ENCODE assay signal across 1 cellular context in the genomic region with DNA sequence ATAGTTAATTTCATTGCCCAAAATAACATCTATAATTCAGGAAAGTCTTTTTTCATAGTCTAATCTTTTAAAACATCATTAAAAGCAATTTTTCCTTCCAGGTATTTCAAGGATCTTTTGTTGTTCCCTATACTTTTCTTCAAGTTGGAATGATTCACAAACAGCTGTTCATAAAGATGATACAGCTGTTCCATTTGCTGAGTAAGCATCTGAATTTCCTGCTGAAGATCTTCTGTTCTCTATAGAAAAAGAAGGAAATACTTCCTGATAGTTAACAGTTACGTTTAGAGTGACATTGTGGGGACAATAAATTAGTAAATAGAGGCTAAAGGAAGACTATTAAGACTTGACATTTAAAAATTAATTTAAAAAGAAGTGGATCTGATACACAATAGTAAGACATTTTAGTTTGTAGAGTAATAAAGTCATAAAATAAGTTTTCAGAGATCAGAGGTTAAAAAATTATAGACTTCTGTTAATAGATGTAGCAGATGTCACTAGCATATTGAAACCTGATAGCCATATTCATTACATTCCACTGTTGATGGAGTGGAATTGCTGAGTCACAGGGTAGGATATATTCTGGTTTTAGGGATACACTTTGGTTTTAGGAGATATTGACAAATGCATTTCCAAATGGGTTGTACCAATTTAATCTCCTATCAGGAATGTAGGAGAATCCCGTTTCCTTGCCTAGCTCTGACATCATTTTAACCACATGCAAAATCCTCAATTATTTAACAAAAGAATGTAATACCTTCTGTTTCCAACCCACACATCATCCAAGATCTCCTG.
TF ChIP-seq lines count a peak whose summit lies in the region.

No MANE protein-coding gene starts in this region.

TF ChIP-seq in K562, 482 proteins besides CTCF, POLR2A, EP300 and RAD21 (continued from another document):
- TF ChIP-seq, protein P1, sequence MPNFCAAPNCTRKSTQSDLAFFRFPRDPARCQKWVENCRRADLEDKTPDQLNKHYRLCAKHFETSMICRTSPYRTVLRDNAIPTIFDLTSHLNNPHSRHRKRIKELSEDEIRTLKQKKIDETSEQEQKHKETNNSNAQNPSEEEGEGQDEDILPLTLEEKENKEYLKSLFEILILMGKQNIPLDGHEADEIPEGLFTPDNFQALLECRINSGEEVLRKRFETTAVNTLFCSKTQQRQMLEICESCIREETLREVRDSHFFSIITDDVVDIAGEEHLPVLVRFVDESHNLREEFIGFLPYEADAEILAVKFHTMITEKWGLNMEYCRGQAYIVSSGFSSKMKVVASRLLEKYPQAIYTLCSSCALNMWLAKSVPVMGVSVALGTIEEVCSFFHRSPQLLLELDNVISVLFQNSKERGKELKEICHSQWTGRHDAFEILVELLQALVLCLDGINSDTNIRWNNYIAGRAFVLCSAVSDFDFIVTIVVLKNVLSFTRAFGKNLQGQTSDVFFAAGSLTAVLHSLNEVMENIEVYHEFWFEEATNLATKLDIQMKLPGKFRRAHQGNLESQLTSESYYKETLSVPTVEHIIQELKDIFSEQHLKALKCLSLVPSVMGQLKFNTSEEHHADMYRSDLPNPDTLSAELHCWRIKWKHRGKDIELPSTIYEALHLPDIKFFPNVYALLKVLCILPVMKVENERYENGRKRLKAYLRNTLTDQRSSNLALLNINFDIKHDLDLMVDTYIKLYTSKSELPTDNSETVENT (CRISPR knock-in tag; IDR thresholded peaks at IDR 0.05): no peak
- TF ChIP-seq ZNF696 (CRISPR knock-in tag; conservative IDR thresholded peaks at IDR 0.05): no peak
- TF ChIP-seq CBX1 (IDR thresholded peaks at IDR 0.05; ENCODE audit: low read depth): no peak
- peak; percentile 47; the same call in 1 of the 2 replicates for TF ChIP-seq MAFK (IDR thresholded peaks at IDR 0.05; ENCODE audit: low read length)
- TF ChIP-seq MAFF (IDR thresholded peaks at IDR 0.05; ENCODE audit: low read length): peak; percentile 63
- peak; percentile 56; the same call in 1 of the 2 replicates for TF ChIP-seq C11orf30 (IDR thresholded peaks at IDR 0.05; ENCODE audit: low read depth)
- TF ChIP-seq NFE2 (IDR thresholded peaks at IDR 0.05; ENCODE audit: low read depth): peak; percentile 61
- peak; percentile 57; the same call in 1 of the 2 replicates for TF ChIP-seq NFE2L1 (tag; IDR thresholded peaks at IDR 0.05; ENCODE audit: borderline replicate concordance, low read depth)
- peak; percentile 61 for TF ChIP-seq MAFG (tag; conservative IDR thresholded peaks at IDR 0.05)
- TF ChIP-seq CREM (IDR thresholded peaks at IDR 0.05; ENCODE audit: low read depth): no peak
- TF ChIP-seq ZNF316 (IDR thresholded peaks at IDR 0.05): peak; percentile 71
